In genomic region chr12:131723532-131723931, GRCh38 we compare ENCODE assay signal across 31 cellular contexts. TPM values are rescaled to one million over a fixed set of nuclear protein-coding genes. Genes with fewer than 3 reads are reported as not detected.
A peak's percentile ranks its signal among the peaks of the same experiment; 100 is the strongest.
DNase-seq lines count a peak whose midpoint lies in the region; ATAC-seq and TF ChIP-seq lines count a peak whose summit lies in the region.
"Had no signal": no experiment of that assay in that cellular context is flagged by ENCODE, and none has a peak within 500 bp of the region (broad histone marks: within the 10 kb centered on the region; RNA-seq: fewer than 3 reads in every experiment).

No MANE protein-coding gene starts in this region.

- H3K4me3 ChIP-seq in HUES6 (ENCODE audit: low read depth, low read length) = 0 out of 2 replicates have a peak overlapping the region, but pooled peaks have one; percentile 23
- peak overlapping the region; percentile 66 for H3K4me3 ChIP-seq in endodermal cell (ENCODE audit: low read length)
- no peak overlapping the region for H3K4me3 ChIP-seq in mesendoderm (ENCODE audit: low read length)
- no peak overlapping the region for H3K4me3 ChIP-seq in esophagus muscularis mucosa
- no peak overlapping the region for H3K4me3 ChIP-seq in psoas muscle
- H3K4me3 ChIP-seq in Peyer's patch = no peak overlapping the region
- H3K4me3 ChIP-seq: lung, MG63, mucosa of descending colon, PC-9, testis had no signal

- no peak overlapping the region for H2BK5ac ChIP-seq in mesendoderm (ENCODE audit: low read length)

- peaks cover 20% of the 10 kb centered on the region for H3K79me2 ChIP-seq in mesendoderm (ENCODE audit: control insufficient read depth, insufficient read depth, low read length)

- intact Hi-C loops in esophagus muscularis mucosa (cut with DNase I) (no loop called here), psoas muscle (cut with DNase I) (no loop called here)

- H3K9me3 ChIP-seq in HUES6 (ENCODE audit: control insufficient read depth, insufficient read depth, low read depth, low read length) = no peaks in the 10 kb centered on the region
- H3K9me3 ChIP-seq in endodermal cell (ENCODE audit: control insufficient read depth, low read length) = no peaks in the 10 kb centered on the region
- no peaks in the 10 kb centered on the region for H3K9me3 ChIP-seq in esophagus muscularis mucosa
- H3K9me3 ChIP-seq in psoas muscle = no peaks in the 10 kb centered on the region
- H3K9me3 ChIP-seq in Peyer's patch = no peaks in the 10 kb centered on the region
- H3K9me3 ChIP-seq: MG63, mucosa of descending colon, testis had no signal

- H4K5ac ChIP-seq in mesendoderm (ENCODE audit: low read length) = no peak overlapping the region

- no peak overlapping the region for H2AK5ac ChIP-seq in mesendoderm (ENCODE audit: low read length)

- H3K4me1 ChIP-seq in HUES6 (ENCODE audit: control insufficient read depth, insufficient read depth, low read length) (peaks cover 34% of the 10 kb centered on the region), endodermal cell (ENCODE audit: control insufficient read depth, insufficient read depth, low read length) (peaks cover 9% of the 10 kb centered on the region), mesendoderm (ENCODE audit: control insufficient read depth, low read depth, low read length) (peaks cover 9% of the 10 kb centered on the region), esophagus muscularis mucosa (peaks cover 0 to 8% (median 3%) of the 10 kb centered on the region in 4 donors), psoas muscle (peaks cover 3% of the 10 kb centered on the region), Peyer's patch (no peaks in the 10 kb centered on the region)
- H3K4me1 ChIP-seq: parathyroid adenoma, testis had no signal

- H3K9me3 Mint-ChIP-seq in endodermal cell = no peaks in the 10 kb centered on the region
- H3K9me3 Mint-ChIP-seq: activated naive CD4-positive, alpha-beta T cell treated with anti-CD3 and anti-CD28 coated beads, Interleukin-2, amount 50 U/mL, for 24 hours; CD4-positive, alpha-beta T cell; natural killer cell treated with Interleukin-12 subunit alpha and Interleukin-12 subunit beta and Interleukin-15 and Interleukin-18, amount 100 ng/mL, for 72 hours; stimulated activated naive CD8-positive, alpha-beta T cell treated with anti-CD3 and anti-CD28 coated beads, Interleukin-15, Interleukin-2, amounts not matched to agents 100 ng/mL and 50 ng/mL, for 24 hours had no signal

- H3K18ac ChIP-seq in mesendoderm (ENCODE audit: low read length) = peak overlapping the region; percentile 56

- H3K36me3 Mint-ChIP-seq in endodermal cell (ENCODE audit: low read depth) = peaks cover 78% of the 10 kb centered on the region

- H3K4me2 ChIP-seq in mesendoderm (ENCODE audit: low read length) = no peak overlapping the region
- H3K4me2 ChIP-seq: PC-9 had no signal

- TF ChIP-seq POLR2A in esophagus muscularis mucosa (IDR thresholded peaks at IDR 0.05; ENCODE audit: low read depth) = no peak
- TF ChIP-seq POLR2A in Peyer's patch (IDR thresholded peaks at IDR 0.05) = no peak

- H2BK120ac ChIP-seq in mesendoderm (ENCODE audit: low read depth, low read length) = no peak overlapping the region

- H3K79me1 ChIP-seq in mesendoderm (ENCODE audit: low read length) = peaks cover 9% of the 10 kb centered on the region

- H3K9ac ChIP-seq in HUES6 (ENCODE audit: low read length) = peak overlapping the region; percentile 69
- H3K9ac ChIP-seq in endodermal cell (ENCODE audit: extremely low read depth, low read length, poor library complexity, severe bottlenecking) = peak overlapping the region; percentile 36
- peak overlapping the region; percentile 8 for H3K9ac ChIP-seq in mesendoderm (ENCODE audit: low read length)
- H3K9ac ChIP-seq: parathyroid adenoma had no signal

- peak overlapping the region; percentile 89 for H3K27ac ChIP-seq in HUES6 (ENCODE audit: low read depth, low read length)
- H3K27ac ChIP-seq in endodermal cell (ENCODE audit: low read depth, low read length) = peak overlapping the region; percentile 69
- H3K27ac ChIP-seq in mesendoderm (ENCODE audit: low read depth, low read length) = peak overlapping the region; percentile 90
- no peak overlapping the region for H3K27ac ChIP-seq in esophagus muscularis mucosa (replicated peaks in 1 of 4)
- H3K27ac ChIP-seq in psoas muscle = no peak overlapping the region
- no peak overlapping the region for H3K27ac ChIP-seq in Peyer's patch
- H3K27ac ChIP-seq: epithelial cell of prostate, parathyroid adenoma, PC-9, testis had no signal

- H3K4me3 Mint-ChIP-seq in endodermal cell = peak overlapping the region; percentile 50
- H3K4me3 Mint-ChIP-seq: activated naive CD4-positive, alpha-beta T cell treated with anti-CD3 and anti-CD28 coated beads, Interleukin-2, amount 50 U/mL, for 24 hours; CD4-positive, alpha-beta T cell; natural killer cell treated with Interleukin-12 subunit alpha and Interleukin-12 subunit beta and Interleukin-15 and Interleukin-18, amount 100 ng/mL, for 72 hours; stimulated activated naive CD8-positive, alpha-beta T cell treated with anti-CD3 and anti-CD28 coated beads, Interleukin-15, Interleukin-2, amounts not matched to agents 100 ng/mL and 50 ng/mL, for 24 hours; T-helper 17 cell had no signal

- H3K4ac ChIP-seq in mesendoderm (ENCODE audit: low read depth, low read length) = no peak overlapping the region

- peak overlapping the region; percentile 98 for H3K27ac Mint-ChIP-seq in endodermal cell
- H3K27ac Mint-ChIP-seq: activated naive CD4-positive, alpha-beta T cell treated with anti-CD3 and anti-CD28 coated beads, Interleukin-2, amount 50 U/mL, for 24 hours; CD4-positive, alpha-beta T cell; natural killer cell treated with Interleukin-12 subunit alpha and Interleukin-12 subunit beta and Interleukin-15 and Interleukin-18, amount 100 ng/mL, for 72 hours; T-helper 17 cell had no signal

- TF ChIP-seq CTCF in endodermal cell (conservative IDR thresholded peaks at IDR 0.05) (no peak), esophagus muscularis mucosa (IDR thresholded peaks at IDR 0.05) (no peak), psoas muscle (IDR thresholded peaks at IDR 0.05) (no peak), Peyer's patch (IDR thresholded peaks at IDR 0.05) (no peak)

- no peak overlapping the region for H2BK15ac ChIP-seq in mesendoderm (replicated peaks; ENCODE audit: low read depth)

- no peaks in the 10 kb centered on the region for H3K27me3 Mint-ChIP-seq in endodermal cell (ENCODE audit: insufficient read depth)
- H3K27me3 Mint-ChIP-seq: activated naive CD4-positive, alpha-beta T cell treated with anti-CD3 and anti-CD28 coated beads, Interleukin-2, amount 50 U/mL, for 24 hours; CD4-positive, alpha-beta T cell; natural killer cell treated with Interleukin-12 subunit alpha and Interleukin-12 subunit beta and Interleukin-15 and Interleukin-18, amount 100 ng/mL, for 72 hours; stimulated activated naive CD8-positive, alpha-beta T cell treated with anti-CD3 and anti-CD28 coated beads, Interleukin-15, Interleukin-2, amounts not matched to agents 100 ng/mL and 50 ng/mL, for 24 hours; T-helper 17 cell had no signal

- peak overlapping the region; percentile 40 for H3K56ac ChIP-seq in mesendoderm (ENCODE audit: low read length)

- H3K27me3 ChIP-seq in HUES6 (ENCODE audit: control insufficient read depth, insufficient read depth, low read length) (no peaks in the 10 kb centered on the region), endodermal cell (ENCODE audit: control insufficient read depth, insufficient read depth, low read length, poor library complexity, severe bottlenecking) (no peaks in the 10 kb centered on the region), mesendoderm (ENCODE audit: insufficient read depth, low read length, poor library complexity) (no peaks in the 10 kb centered on the region), esophagus muscularis mucosa (no peaks in the 10 kb centered on the region), psoas muscle (ENCODE audit: insufficient read depth in 3 of 3, low read length in 2 of 3) (no peaks in the 10 kb centered on the region), Peyer's patch (no peaks in the 10 kb centered on the region)
- H3K27me3 ChIP-seq: MG63, testis had no signal

- WGBS in endodermal cell (ENCODE audit: insufficient coverage in 1 of 2, insufficient read length in 1 of 2), 2 experiments = 7 to 13% methylated on average over 2 to 5 of the region's 5 CpGs
- no CpG with 5 or more reads among the region's 5 CpGs for WGBS in mesendoderm (ENCODE audit: extremely low coverage, insufficient coverage, low lambda C conversion rate)
- WGBS in esophagus muscularis mucosa = 46% methylated on average over 5 of the region's 5 CpGs
- 44 to 49% (median 45%) methylated on average over 5 of the region's 5 CpGs for WGBS in psoas muscle, 3 donors

- H3K23ac ChIP-seq in mesendoderm (ENCODE audit: low read length) = no peak overlapping the region

- ATAC-seq in psoas muscle = no peak
- ATAC-seq: mucosa of descending colon; natural killer cell treated with Interleukin-12 subunit alpha and Interleukin-12 subunit beta and Interleukin-15 and Interleukin-18, amount 100 ng/mL, for 72 hours; SK-N-SH treated with all-trans-retinoic acid at 6 μM for 48 hours; T-helper 17 cell had no signal

- H3K36me3 ChIP-seq in HUES6 (ENCODE audit: control insufficient read depth, insufficient read depth, low read length) (peaks cover 77% of the 10 kb centered on the region), endodermal cell (ENCODE audit: control insufficient read depth, insufficient read depth, low read length) (peaks cover 98% of the 10 kb centered on the region), mesendoderm (ENCODE audit: control insufficient read depth, insufficient read depth, low read length) (peaks cover 10% of the 10 kb centered on the region), esophagus muscularis mucosa (peaks cover 72 to 92% (median 89%) of the 10 kb centered on the region in 4 donors), psoas muscle (ENCODE audit: insufficient read depth in 1 of 2, low read depth in 1 of 2) (peaks cover 19 to 98% of the 10 kb centered on the region in 2 donors), Peyer's patch (peaks cover 0 to 87% (median 0%) of the 10 kb centered on the region in 3 donors)

- no peak for TF ChIP-seq EP300 in esophagus muscularis mucosa (IDR thresholded peaks at IDR 0.05)

- H3K4me1 Mint-ChIP-seq in endodermal cell = peaks cover 26% of the 10 kb centered on the region

- DNase-seq in ELF-1 (ENCODE audit: low read depth, low spot score) = peak; percentile 22
- peak; percentile 89 for DNase-seq in endodermal cell
- DNase-seq in mesendoderm = peak; percentile 79
- DNase-seq in esophagus muscularis mucosa (ENCODE audit: extremely low spot score) = no peak
- no peak for DNase-seq in psoas muscle
- no peak for DNase-seq in Peyer's patch
- DNase-seq: activated CD4-positive, alpha-beta T cell treated with anti-CD3 and anti-CD28 coated beads, Interleukin-2, amount 50 U/mL, for 4 hours; activated CD8-positive, alpha-beta memory T cell treated with anti-CD3 and anti-CD28 coated beads, Interleukin-2, amount 50 U/mL, for 4 hours; amniotic stem cell; CD4-positive, alpha-beta T cell; DND-41; KBM-7; MG63; mucosa of descending colon; NCI-H1105 treated with DMSO at 0.1 percent for 48 hours; NCI-H2029 treated with DMSO at 0.1 percent for 48 hours; NCI-H526; NK-92 treated with Interleukin-12 subunit alpha and Interleukin-12 subunit beta, amount 100 ng/mL, for 24 hours; PC-9; Right ventricle myocardium superior; small intestine; T-helper 17 cell; testis had no signal

- H4K8ac ChIP-seq in mesendoderm (ENCODE audit: low read depth, low read length) = no peak overlapping the region

RNA-seq across cellular contexts. Expression of gene SFSWAP, which starts 12.6 kb away (rescaled TPM):
- total RNA-seq in endodermal cell (10 to 100 TPM; 50.0 to 52.3 TPM), esophagus muscularis mucosa (10 to 100 TPM; 21.7 to 28.2 (median 25.0) TPM), psoas muscle (10 to 100 TPM; 21.4 to 34.3 (median 23.3) TPM), Peyer's patch (100 to 1,000 TPM in 1 of 4 donors, 10 to 100 TPM in 3; 47.3 to 169 (median 75.6) TPM)
- 50.9 TPM for polyA plus RNA-seq in endodermal cell (2013, experiment 1 of 2)
- polyA plus RNA-seq in endodermal cell (2013, experiment 2 of 2) = 45.1 TPM
- 41.8 TPM for polyA plus RNA-seq in mesendoderm (2013, experiment 1 of 2)
- 41.7 TPM for polyA plus RNA-seq in mesendoderm (2013, experiment 2 of 2)
- polyA plus RNA-seq in psoas muscle = 10 to 100 TPM; 19.4 to 27.5 (median 24.3) TPM

Comparison
In these comparisons a context has a peak if more than half of its experiments do, and no peak if none do; other contexts are left out.
1. DNase-seq: peak in ELF-1 (single experiment), endodermal cell (single experiment) and mesendoderm (single experiment); none in esophagus muscularis mucosa (single experiment), psoas muscle (0 of 2) and Peyer's patch (0 of 3).
2. H3K27ac ChIP-seq: peak in HUES6 (single experiment), endodermal cell (single experiment) and mesendoderm (single experiment); none in esophagus muscularis mucosa (0 of 4), psoas muscle (single experiment) and Peyer's patch (0 of 4).
3. H3K4me3 ChIP-seq: peak in HUES6 (single experiment) and endodermal cell (single experiment); none in mesendoderm (single experiment), esophagus muscularis mucosa (0 of 4), psoas muscle (single experiment) and Peyer's patch (0 of 4).
4. H3K9ac ChIP-seq: peak in every context shown above with its lines; median percentile 69 in HUES6; 36 in endodermal cell; 8 in mesendoderm.